ENCODE assay signal across 24 cellular contexts in genomic region chr2:69131452-69131851, GRCh38.
"Had no signal": no experiment of that assay in that cellular context is flagged by ENCODE, and none has a peak within 500 bp of the region (broad histone marks: within the 10 kb centered on the region; RNA-seq: fewer than 3 reads in every experiment).

No MANE protein-coding gene starts in this region.

- H3K27ac ChIP-seq: dorsolateral prefrontal cortex, neural progenitor cell, psoas muscle, skin epidermis, suprapubic skin, thyroid gland had no signal

- FAIRE-seq: colon, frontal cortex had no signal

- H3K4me2 ChIP-seq: neural progenitor cell had no signal

- H3K4me3 ChIP-seq: dorsolateral prefrontal cortex, lung, neural progenitor cell, psoas muscle, skin epidermis, suprapubic skin, thyroid gland had no signal

- H2AFZ ChIP-seq: neural progenitor cell had no signal

- H3K4me3 Mint-ChIP-seq: immature natural killer cell; memory B cell; naive B cell; natural killer cell treated with Interleukin-12 subunit alpha and Interleukin-12 subunit beta and Interleukin-15 and Interleukin-18, amount 100 ng/mL, for 72 hours; neural progenitor cell; stimulated activated naive CD8-positive, alpha-beta T cell treated with anti-CD3 and anti-CD28 coated beads, Interleukin-15, amount 100 ng/mL, for 72 hours; type B pancreatic cell had no signal

- H3K36me3 ChIP-seq: neural progenitor cell, thyroid gland had no signal

- H3K4me1 Mint-ChIP-seq: immature natural killer cell; memory B cell; naive B cell; neural progenitor cell; stimulated activated naive CD8-positive, alpha-beta T cell treated with anti-CD3 and anti-CD28 coated beads, Interleukin-15, amount 100 ng/mL, for 72 hours had no signal

- H3K36me3 Mint-ChIP-seq: immature natural killer cell; memory B cell; naive B cell; natural killer cell treated with Interleukin-12 subunit alpha and Interleukin-12 subunit beta and Interleukin-15 and Interleukin-18, amount 100 ng/mL, for 72 hours had no signal

- DNase-seq: dorsolateral prefrontal cortex; effector CD4-positive, alpha-beta T cell; hypothalamus; immature natural killer cell; islet precursor cell; naive B cell; psoas muscle; right cardiac atrium; stimulated activated CD4-positive, alpha-beta T cell treated with anti-CD3 and anti-CD28 coated beads, Interleukin-15, amount 100 ng/mL, for 24 hours; stimulated activated CD4-positive, alpha-beta T cell treated with anti-CD3 and anti-CD28 coated beads, Interleukin-2, amount 100 ng/mL, for 48 hours; stimulated activated CD8-positive, alpha-beta memory T cell treated with anti-CD3 and anti-CD28 coated beads, Interleukin-4, amount 100 ng/mL, for 48 hours; stimulated activated naive CD4-positive, alpha-beta T cell; stimulated activated naive CD8-positive, alpha-beta T cell treated with anti-CD3 and anti-CD28 coated beads, Interleukin-15, amount 100 ng/mL, for 72 hours; thyroid gland had no signal

- H3K4me1 ChIP-seq: psoas muscle had no signal

- ATAC-seq: left lobe of liver; natural killer cell treated with Interleukin-12 subunit alpha and Interleukin-12 subunit beta and Interleukin-15 and Interleukin-18, amount 100 ng/mL, for 72 hours; psoas muscle; right cardiac atrium; stimulated activated naive CD8-positive, alpha-beta T cell treated with anti-CD3 and anti-CD28 coated beads, Interleukin-15, amount 100 ng/mL, for 72 hours had no signal

- H3K27ac Mint-ChIP-seq: immature natural killer cell; memory B cell; naive B cell; natural killer cell treated with Interleukin-12 subunit alpha and Interleukin-12 subunit beta and Interleukin-15 and Interleukin-18, amount 100 ng/mL, for 72 hours; neural progenitor cell; stimulated activated naive CD8-positive, alpha-beta T cell treated with anti-CD3 and anti-CD28 coated beads, Interleukin-15, amount 100 ng/mL, for 72 hours; type B pancreatic cell had no signal

- H3K9me3 ChIP-seq: psoas muscle, suprapubic skin, thyroid gland had no signal

- H3K27me3 Mint-ChIP-seq: stimulated activated naive CD8-positive, alpha-beta T cell treated with anti-CD3 and anti-CD28 coated beads, Interleukin-15, amount 100 ng/mL, for 72 hours; type B pancreatic cell had no signal

- H3K9me3 Mint-ChIP-seq: immature natural killer cell; memory B cell; natural killer cell treated with Interleukin-12 subunit alpha and Interleukin-12 subunit beta and Interleukin-15 and Interleukin-18, amount 100 ng/mL, for 72 hours; neural progenitor cell; stimulated activated naive CD8-positive, alpha-beta T cell treated with anti-CD3 and anti-CD28 coated beads, Interleukin-15, amount 100 ng/mL, for 72 hours; type B pancreatic cell had no signal

- H3K27me3 ChIP-seq: dorsolateral prefrontal cortex, neural progenitor cell, suprapubic skin, thyroid gland had no signal
